Comparison of ENCODE assay signal across 1 cellular context in the genomic region with DNA sequence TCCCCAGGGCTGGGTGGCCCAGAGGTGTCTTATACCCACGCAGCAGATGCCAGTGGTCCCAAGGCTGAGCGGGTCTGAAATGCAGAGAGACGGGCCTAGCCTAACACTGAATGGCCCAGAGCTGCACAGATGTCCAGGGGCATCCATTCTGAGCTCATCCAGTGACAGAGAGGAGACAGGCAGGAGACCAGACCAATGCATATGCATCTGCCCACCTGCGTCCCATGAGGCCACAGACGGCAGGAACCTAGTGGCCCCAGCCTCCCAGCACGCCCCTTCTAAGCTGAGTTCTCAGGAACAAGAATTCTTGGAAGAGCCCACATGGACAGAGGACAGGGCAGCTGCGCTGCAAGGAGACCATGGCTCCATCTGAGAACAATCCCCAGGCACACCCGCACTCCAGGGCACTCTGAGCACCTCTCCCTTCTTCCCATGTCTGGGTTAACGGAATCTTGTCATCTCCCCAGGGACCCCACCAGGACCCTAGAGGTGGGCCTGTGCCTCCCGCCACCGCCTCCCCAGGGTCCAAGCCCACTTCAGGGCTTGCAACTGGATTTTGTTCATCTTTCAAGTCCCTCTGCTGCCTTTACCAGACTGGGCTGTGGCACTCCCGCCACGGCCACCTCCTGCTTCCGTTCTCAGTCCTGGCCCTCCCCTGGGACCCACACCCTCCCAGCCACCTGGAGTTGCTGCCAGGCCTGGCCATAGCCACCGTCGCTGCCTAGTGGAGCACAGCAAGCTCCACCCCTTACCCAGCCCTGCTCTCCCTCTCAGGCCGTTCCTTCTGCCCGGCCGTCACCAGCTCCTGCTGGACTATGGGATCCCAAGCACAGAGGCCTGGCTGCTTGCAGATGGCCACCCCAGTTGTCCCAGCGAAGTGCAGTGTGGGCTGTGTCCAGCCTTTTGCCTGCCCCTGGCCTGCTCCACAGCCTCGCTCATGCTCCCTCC.
TF ChIP-seq lines count a peak whose summit lies in the region.

No MANE protein-coding gene starts in this region.

TF ChIP-seq in GM23338, 12 proteins besides CTCF, POLR2A, EP300 and RAD21 (continued from another document):
- TF ChIP-seq, protein P1, sequence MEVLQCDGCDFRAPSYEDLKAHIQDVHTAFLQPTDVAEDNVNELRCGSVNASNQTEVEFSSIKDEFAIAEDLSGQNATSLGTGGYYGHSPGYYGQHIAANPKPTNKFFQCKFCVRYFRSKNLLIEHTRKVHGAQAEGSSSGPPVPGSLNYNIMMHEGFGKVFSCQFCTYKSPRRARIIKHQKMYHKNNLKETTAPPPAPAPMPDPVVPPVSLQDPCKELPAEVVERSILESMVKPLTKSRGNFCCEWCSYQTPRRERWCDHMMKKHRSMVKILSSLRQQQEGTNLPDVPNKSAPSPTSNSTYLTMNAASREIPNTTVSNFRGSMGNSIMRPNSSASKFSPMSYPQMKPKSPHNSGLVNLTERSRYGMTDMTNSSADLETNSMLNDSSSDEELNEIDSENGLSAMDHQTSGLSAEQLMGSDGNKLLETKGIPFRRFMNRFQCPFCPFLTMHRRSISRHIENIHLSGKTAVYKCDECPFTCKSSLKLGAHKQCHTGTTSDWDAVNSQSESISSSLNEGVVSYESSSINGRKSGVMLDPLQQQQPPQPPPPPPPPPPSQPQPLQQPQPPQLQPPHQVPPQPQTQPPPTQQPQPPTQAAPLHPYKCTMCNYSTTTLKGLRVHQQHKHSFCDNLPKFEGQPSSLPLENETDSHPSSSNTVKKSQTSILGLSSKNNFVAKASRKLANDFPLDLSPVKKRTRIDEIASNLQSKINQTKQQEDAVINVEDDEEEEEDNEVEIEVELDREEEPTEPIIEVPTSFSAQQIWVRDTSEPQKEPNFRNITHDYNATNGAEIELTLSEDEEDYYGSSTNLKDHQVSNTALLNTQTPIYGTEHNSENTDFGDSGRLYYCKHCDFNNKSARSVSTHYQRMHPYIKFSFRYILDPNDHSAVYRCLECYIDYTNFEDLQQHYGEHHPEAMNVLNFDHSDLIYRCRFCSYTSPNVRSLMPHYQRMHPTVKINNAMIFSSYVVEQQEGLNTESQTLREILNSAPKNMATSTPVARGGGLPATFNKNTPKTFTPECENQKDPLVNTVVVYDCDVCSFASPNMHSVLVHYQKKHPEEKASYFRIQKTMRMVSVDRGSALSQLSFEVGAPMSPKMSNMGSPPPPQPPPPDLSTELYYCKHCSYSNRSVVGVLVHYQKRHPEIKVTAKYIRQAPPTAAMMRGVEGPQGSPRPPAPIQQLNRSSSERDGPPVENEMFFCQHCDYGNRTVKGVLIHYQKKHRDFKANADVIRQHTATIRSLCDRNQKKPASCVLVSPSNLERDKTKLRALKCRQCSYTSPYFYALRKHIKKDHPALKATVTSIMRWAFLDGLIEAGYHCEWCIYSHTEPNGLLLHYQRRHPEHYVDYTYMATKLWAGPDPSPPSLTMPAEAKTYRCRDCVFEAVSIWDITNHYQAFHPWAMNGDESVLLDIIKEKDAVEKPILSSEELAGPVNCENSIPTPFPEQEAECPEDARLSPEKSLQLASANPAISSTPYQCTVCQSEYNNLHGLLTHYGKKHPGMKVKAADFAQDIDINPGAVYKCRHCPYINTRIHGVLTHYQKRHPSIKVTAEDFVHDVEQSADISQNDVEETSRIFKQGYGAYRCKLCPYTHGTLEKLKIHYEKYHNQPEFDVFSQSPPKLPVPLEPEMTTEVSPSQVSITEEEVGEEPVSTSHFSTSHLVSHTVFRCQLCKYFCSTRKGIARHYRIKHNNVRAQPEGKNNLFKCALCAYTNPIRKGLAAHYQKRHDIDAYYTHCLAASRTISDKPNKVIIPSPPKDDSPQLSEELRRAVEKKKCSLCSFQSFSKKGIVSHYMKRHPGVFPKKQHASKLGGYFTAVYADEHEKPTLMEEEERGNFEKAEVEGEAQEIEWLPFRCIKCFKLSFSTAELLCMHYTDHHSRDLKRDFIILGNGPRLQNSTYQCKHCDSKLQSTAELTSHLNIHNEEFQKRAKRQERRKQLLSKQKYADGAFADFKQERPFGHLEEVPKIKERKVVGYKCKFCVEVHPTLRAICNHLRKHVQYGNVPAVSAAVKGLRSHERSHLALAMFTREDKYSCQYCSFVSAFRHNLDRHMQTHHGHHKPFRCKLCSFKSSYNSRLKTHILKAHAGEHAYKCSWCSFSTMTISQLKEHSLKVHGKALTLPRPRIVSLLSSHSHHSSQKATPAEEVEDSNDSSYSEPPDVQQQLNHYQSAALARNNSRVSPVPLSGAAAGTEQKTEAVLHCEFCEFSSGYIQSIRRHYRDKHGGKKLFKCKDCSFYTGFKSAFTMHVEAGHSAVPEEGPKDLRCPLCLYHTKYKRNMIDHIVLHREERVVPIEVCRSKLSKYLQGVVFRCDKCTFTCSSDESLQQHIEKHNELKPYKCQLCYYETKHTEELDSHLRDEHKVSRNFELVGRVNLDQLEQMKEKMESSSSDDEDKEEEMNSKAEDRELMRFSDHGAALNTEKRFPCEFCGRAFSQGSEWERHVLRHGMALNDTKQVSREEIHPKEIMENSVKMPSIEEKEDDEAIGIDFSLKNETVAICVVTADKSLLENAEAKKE (CRISPR knock-in tag; IDR thresholded peaks at IDR 0.05): no peak
TF ChIP-seq in GM23338: peak in this region for 0.
